12 cellular contexts compared by ENCODE assay signal in the genomic region with DNA sequence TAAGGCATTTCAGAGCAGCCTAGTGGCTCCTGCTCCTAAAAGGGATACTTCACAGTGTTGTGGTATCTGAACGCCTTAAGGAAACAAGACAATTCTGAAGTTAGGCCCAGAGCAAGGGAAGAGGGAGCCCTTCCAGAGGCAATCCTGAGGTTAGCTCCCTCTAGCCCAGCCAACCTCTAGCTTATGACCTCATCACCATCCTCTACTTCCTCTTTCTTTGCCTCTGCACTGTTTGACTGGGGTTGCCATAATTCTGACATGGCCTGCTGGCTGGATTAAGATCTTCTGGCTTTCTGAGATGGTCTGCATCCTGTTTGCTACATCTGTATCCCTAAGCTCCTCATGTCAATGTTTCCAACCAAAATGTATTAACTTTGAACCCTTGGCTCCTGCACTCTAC.
"Had no signal": no experiment of that assay in that cellular context is flagged by ENCODE, and none has a peak within 500 bp of the region (broad histone marks: within the 10 kb centered on the region; RNA-seq: fewer than 3 reads in every experiment).

No MANE protein-coding gene starts in this region.

- H3K27ac ChIP-seq: breast epithelium, dorsolateral prefrontal cortex, foreskin keratinocyte, heart left ventricle had no signal

- H3K36me3 ChIP-seq: breast epithelium, heart left ventricle had no signal

- ATAC-seq: activated CD8-positive, alpha-beta T cell treated with anti-CD3 and anti-CD28 coated beads, Interleukin-2, amount 10 ng/mL, durations not matched to agents 7 days and 5 days; foreskin keratinocyte; heart left ventricle had no signal

- H3K27me3 ChIP-seq: foreskin keratinocyte had no signal

- DNase-seq: activated CD4-positive, alpha-beta T cell treated with anti-CD3 and anti-CD28 coated beads for 48 hours; activated CD8-positive, alpha-beta memory T cell treated with anti-CD3 and anti-CD28 coated beads, Interleukin-2, amount 50 U/mL, for 48 hours; activated CD8-positive, alpha-beta T cell treated with anti-CD3 and anti-CD28 coated beads, Interleukin-2, amount 10 ng/mL, durations not matched to agents 7 days and 5 days; activated naive CD8-positive, alpha-beta T cell treated with anti-CD3 and anti-CD28 coated beads, Interleukin-2, amount 10 ng/mL, durations not matched to agents 7 days and 5 days; anterior cingulate cortex; dorsolateral prefrontal cortex; foreskin keratinocyte; heart left ventricle; naive B cell; posterior cingulate gyrus; small intestine had no signal

- H3K4me3 ChIP-seq: breast epithelium, dorsolateral prefrontal cortex, heart left ventricle had no signal
